ENCODE assay signal across 14 cellular contexts in genomic region chr14:102539544-102540309, GRCh38. TPM values are rescaled to one million over a fixed set of nuclear protein-coding genes. Genes with fewer than 3 reads are reported as not detected.
DNase-seq lines count a peak whose midpoint lies in the region; ATAC-seq and TF ChIP-seq lines count a peak whose summit lies in the region.
"Had no signal": no experiment of that assay in that cellular context is flagged by ENCODE, and none has a peak within 500 bp of the region (broad histone marks: within the 10 kb centered on the region; RNA-seq: fewer than 3 reads in every experiment).

No MANE protein-coding gene starts in this region.

- TF ChIP-seq CTCF in heart right ventricle (IDR thresholded peaks at IDR 0.05) (no peak), GM13976 (IDR thresholded peaks at IDR 0.05; ENCODE audit: borderline replicate concordance, control extremely low read depth, extremely low read depth, insufficient read depth, missing control alignments) (no peak)

- H3K27me3 ChIP-seq in heart right ventricle = peaks cover 6 to 30% (median 19%) of the 10 kb centered on the region in 7 donors

- in situ Hi-C loops in SK-MEL-5 (cut with HindIII; ENCODE audit: low pct_unique_long_range_greater_than_20kb, low sequenced_read_pairs) = no loop called here
- in situ Hi-C loops in GM13976 (cut with MboI; ENCODE audit: low sequenced_read_pairs, unreplicated experiment) = no loop called here

- WGBS in heart right ventricle, 2 donors = 49 to 56% methylated on average over 15 to 17 of the region's 17 CpGs

- DNase-seq in COR-L47 (lab: John Stamatoyannopoulos, UW) = peak; percentile 99
- DNase-seq in NCI-H1092 treated with DMSO at 0.1 percent for 48 hours (lab: John Stamatoyannopoulos, UW) = peak; percentile 96
- DNase-seq in SK-MEL-5 (ENCODE audit: low read depth, low spot score) = peak; percentile 47
- peak; percentile 76 to 80 for DNase-seq in heart right ventricle
- no peak for DNase-seq in stimulated activated naive CD4-positive, alpha-beta T cell (lab: John Stamatoyannopoulos, UW)
- no peak for DNase-seq in GM13976 (ENCODE audit: low spot score)
- no peak for DNase-seq in iPS-NIHi11 (ENCODE audit: low spot score)
- no peak for DNase-seq in DMS53 (lab: John Stamatoyannopoulos, UW)
- DNase-seq: activated T-cell treated with anti-CD3 and anti-CD28 coated beads, Interleukin-2, amount 50 U/mL, for 72 hours; hippocampal formation; mucosa of descending colon had no signal

- H3K27ac ChIP-seq in heart right ventricle = peak overlapping the region in 3 of 10 donors; percentile 3 to 58 (median 12)
- H3K27ac ChIP-seq: C4-2B, coronary artery, VCaP had no signal

- no peaks in the 10 kb centered on the region for H3K36me3 ChIP-seq in heart right ventricle

- H3K9me3 ChIP-seq in heart right ventricle = no peaks in the 10 kb centered on the region
- H3K9me3 ChIP-seq: mucosa of descending colon had no signal

- intact Hi-C loops in heart right ventricle (cut with DNase I) = no loop called here

- no peak overlapping the region for H3K4me3 ChIP-seq in heart right ventricle
- H3K4me3 ChIP-seq: coronary artery, mucosa of descending colon had no signal

- peak; percentile 39 to 74 (median 60) for ATAC-seq in heart right ventricle
- ATAC-seq: activated T-cell treated with anti-CD3 and anti-CD28 coated beads, Interleukin-2, amount 50 U/mL, for 72 hours; mucosa of descending colon had no signal

- peaks cover 0 to 28% (median 17%) of the 10 kb centered on the region in 9 donors for H3K4me1 ChIP-seq in heart right ventricle

RNA-seq across cellular contexts. Expression of gene ANKRD9, which starts 30.2 kb away (rescaled TPM):
- 39.7 and 47.9 TPM in 2 replicates for total RNA-seq in SK-MEL-5 (2014; rRNA removed; shearing (Covaris generic))
- 57.2 and 67.4 TPM in 2 replicates for polyA plus RNA-seq in SK-MEL-5 (2015; cell fraction: cytosol; rRNA removed)
- polyA plus RNA-seq in SK-MEL-5 (2015; cell fraction: nucleus; rRNA removed) = 123 and 226 TPM in 2 replicates
- total RNA-seq in heart right ventricle = 100 to 1,000 TPM in 8 of 10 donors, 10 to 100 TPM in 2; 94.4 to 264 (median 124) TPM
- 100 to 1,000 TPM; 102 to 117 TPM for polyA plus RNA-seq in heart right ventricle

RNA-seq across cellular contexts. Expression of gene RCOR1, which starts 52.7 kb away (rescaled TPM):
- 11.3 and 11.6 TPM in 2 replicates for total RNA-seq in SK-MEL-5 (2014; rRNA removed; shearing (Covaris generic))
- polyA plus RNA-seq in SK-MEL-5 (2015; cell fraction: cytosol; rRNA removed) = 14.1 and 21.1 TPM in 2 replicates
- 11.3 and 11.9 TPM in 2 replicates for polyA plus RNA-seq in SK-MEL-5 (2015; cell fraction: nucleus; rRNA removed)
- total RNA-seq in heart right ventricle = 10 to 100 TPM; 11.1 to 16.9 (median 13.2) TPM
- 1 to 10 TPM; 3.1 to 5.7 TPM for polyA plus RNA-seq in heart right ventricle

Comparison
In these comparisons a context has a peak if more than half of its experiments do, and no peak if none do; other contexts are left out.
1. DNase-seq: peak in COR-L47 (single experiment), NCI-H1092 treated with DMSO at 0.1 percent for 48 hours (single experiment), SK-MEL-5 (single experiment) and heart right ventricle (2 of 2); none in stimulated activated naive CD4-positive, alpha-beta T cell (0 of 6), GM13976 (single experiment), iPS-NIHi11 (single experiment) and DMS53 (single experiment).